Comparison of ENCODE assay signal across 19 cellular contexts in genomic region chr11:2222479-2222878, GRCh38. TPM values are rescaled to one million over a fixed set of nuclear protein-coding genes. Genes with fewer than 3 reads are reported as not detected.
DNase-seq lines count a peak whose midpoint lies in the region; ATAC-seq and TF ChIP-seq lines count a peak whose summit lies in the region.
"Had no signal": no experiment of that assay in that cellular context is flagged by ENCODE, and none has a peak within 500 bp of the region (broad histone marks: within the 10 kb centered on the region; RNA-seq: fewer than 3 reads in every experiment).

No MANE protein-coding gene starts in this region.

- WGBS in right cardiac atrium: 66% methylated on average over 3 of the region's 3 CpGs
- 19% methylated on average over 3 of the region's 3 CpGs for WGBS in prostate gland

- in situ Hi-C loops in GM13976 (cut with MboI; ENCODE audit: low sequenced_read_pairs, unreplicated experiment): no loop called here

- intact Hi-C loops in left ventricle myocardium superior (cut with micrococcal nuclease): no loop called here
- intact Hi-C loops in right cardiac atrium (cut with DNase I): no loop called here
- intact Hi-C loops in prostate gland (cut with DNase I): no loop called here

- TF ChIP-seq POLR2A in prostate gland (IDR thresholded peaks at IDR 0.05): no peak

- no peak for TF ChIP-seq CTCF in fibroblast of the aortic adventitia (IDR thresholded peaks at IDR 0.05; ENCODE audit: insufficient read depth, low read length)
- TF ChIP-seq CTCF in prostate gland (IDR thresholded peaks at IDR 0.05): no peak
- TF ChIP-seq CTCF in GM13976 (IDR thresholded peaks at IDR 0.05; ENCODE audit: borderline replicate concordance, control extremely low read depth, extremely low read depth, insufficient read depth, missing control alignments): no peak

- no peaks in the 10 kb centered on the region for H3K4me1 ChIP-seq in right cardiac atrium (ENCODE audit: control insufficient read depth, insufficient read depth, low read length)
- H3K4me1 ChIP-seq in prostate gland (replicated peaks): no peaks in the 10 kb centered on the region
- H3K4me1 ChIP-seq: A549 had no signal

- ATAC-seq in left ventricle myocardium superior: peak; percentile 53
- no peak for ATAC-seq in right cardiac atrium
- ATAC-seq: A549, GM12878, HepG2 had no signal

- no peaks in the 10 kb centered on the region for H3K9me3 ChIP-seq in right cardiac atrium (ENCODE audit: control insufficient read depth, low read length)
- H3K9me3 ChIP-seq in prostate gland: no peaks in the 10 kb centered on the region

- H3K27me3 ChIP-seq in right cardiac atrium (ENCODE audit: control insufficient read depth, insufficient read depth) (no peaks in the 10 kb centered on the region), prostate gland (replicated peaks; ENCODE audit: insufficient read depth) (no peaks in the 10 kb centered on the region)
- H3K27me3 ChIP-seq: BLaER1 treated with 17β-estradiol and CSF1 and Interleukin-3, amounts not matched to agents 10 nM and 100 nM had no signal

- H3K4me3 ChIP-seq in right cardiac atrium (ENCODE audit: low read length) (no peak overlapping the region), fibroblast of the aortic adventitia (ENCODE audit: low read depth, low read length) (no peak overlapping the region), prostate gland (no peak overlapping the region)
- H3K4me3 ChIP-seq: A549; BLaER1 treated with 17β-estradiol and CSF1 and Interleukin-3, amounts not matched to agents 10 nM and 100 nM; GM12878 had no signal

- H3K27ac ChIP-seq in right cardiac atrium (ENCODE audit: low read length): no peak overlapping the region
- H3K27ac ChIP-seq in prostate gland: peak overlapping the region; percentile 57 to 61
- H3K27ac ChIP-seq: A549; BLaER1 treated with 17β-estradiol and CSF1 and Interleukin-3, amounts not matched to agents 10 nM and 100 nM had no signal

- H3K36me3 ChIP-seq in prostate gland: no peaks in the 10 kb centered on the region
- H3K36me3 ChIP-seq: BLaER1 treated with 17β-estradiol and CSF1 and Interleukin-3, amounts not matched to agents 10 nM and 100 nM had no signal

- DNase-seq in left ventricle myocardium superior: no peak
- no peak for DNase-seq in right cardiac atrium
- peak; percentile 5 for DNase-seq in fibroblast of the aortic adventitia (ENCODE audit: low read depth)
- DNase-seq in prostate gland (ENCODE audit: low spot score): no peak
- no peak for DNase-seq in GM13976 (ENCODE audit: low spot score)
- no peak for DNase-seq in SKM-1 treated with dmso at 0.1 percent for 144 hours (lab: John Stamatoyannopoulos, UW; ENCODE audit: unreplicated experiment)
- no peak for DNase-seq in NCI-H510A (lab: John Stamatoyannopoulos, UW)
- DNase-seq: CD8-positive, alpha-beta memory T cell; DMS53; EL; GOT3; NCI-H187 treated with DMSO at 0.1 percent for 48 hours; NCI-H226; NCI-H524 treated with DMSO at 0.1 percent for 48 hours; RPMI8226 had no signal

RNA-seq across cellular contexts. Expression of gene ASCL2, which starts 47.9 kb away (rescaled TPM):
- total RNA-seq in left ventricle myocardium superior (0.17 TPM), right cardiac atrium (under 1 TPM in 3 of 4 donors, not detected in 1; 0.23 to 0.51 (median 0.35) TPM), fibroblast of the aortic adventitia (ENCODE audit: low replicate concordance) (not detected in 2 replicates), prostate gland (1 to 10 TPM; 3.9 to 7.9 TPM)
- polyA plus RNA-seq in right cardiac atrium: 0.20 TPM
- total RNA-seq: GM12878 had no signal
- polyA plus RNA-seq: A549, GM12878, HepG2 had no signal

RNA-seq across cellular contexts. Expression of gene TH, which starts 50.9 kb away (rescaled TPM):
- total RNA-seq in left ventricle myocardium superior (not detected), right cardiac atrium (not detected), fibroblast of the aortic adventitia (ENCODE audit: low replicate concordance) (not detected in 2 replicates), prostate gland (1 to 10 TPM in 1 of 2 donors, not detected in 1; 2.4 TPM)
- not detected for polyA plus RNA-seq in right cardiac atrium
- total RNA-seq: CD8-positive, alpha-beta memory T cell; GM12878; HepG2 had no signal
- polyA plus RNA-seq: A549; CD8-positive, alpha-beta memory T cell; GM12878 had no signal
